1 cellular context compared by ENCODE assay signal in genomic region chr11:74479340-74480123, GRCh38.
TF ChIP-seq lines count a peak whose summit lies in the region.

No MANE protein-coding gene starts in this region.

TF ChIP-seq in K562, 482 proteins besides CTCF, POLR2A, EP300 and RAD21 (continued from another document and continues in another):
- 0 out of 2 replicates have a peak, but pooled peaks have one; percentile 24 for TF ChIP-seq ZNF592 (IDR thresholded peaks at IDR 0.05)
- TF ChIP-seq TAL1 (IDR thresholded peaks at IDR 0.05), result peak; percentile 51; the same call in 1 of the 2 replicates
- peak; percentile 91 for TF ChIP-seq ATF3 (IDR thresholded peaks at IDR 0.05)
- TF ChIP-seq ATF3 (CRISPR knock-in tag; conservative IDR thresholded peaks at IDR 0.05), result no peak
- peak; percentile 62 for TF ChIP-seq CBFA2T2 (conservative IDR thresholded peaks at IDR 0.05)
- peak; percentile 32; the same call in 1 of the 2 replicates for TF ChIP-seq IRF9 (tag; IDR thresholded peaks at IDR 0.05)
- no peak for TF ChIP-seq ZNF398 (CRISPR knock-in tag; IDR thresholded peaks at IDR 0.05)
- TF ChIP-seq GTF3C2 (IDR thresholded peaks at IDR 0.05; ENCODE audit: borderline replicate concordance, extremely low read depth, insufficient read length), result no peak
- TF ChIP-seq ATF7 (IDR thresholded peaks at IDR 0.05), result 0 out of 2 replicates have a peak, but pooled peaks have one; percentile 25
- TF ChIP-seq NKRF (IDR thresholded peaks at IDR 0.05; ENCODE audit: borderline replicate concordance), result no peak
- TF ChIP-seq SMARCA4 (IDR thresholded peaks at IDR 0.05), result peak; percentile 22; the same call in 1 of the 2 replicates
- TF ChIP-seq ZNF436 (CRISPR knock-in tag; IDR thresholded peaks at IDR 0.05), result no peak
- no peak for TF ChIP-seq STAT6 (CRISPR knock-in tag; IDR thresholded peaks at IDR 0.05)
- no peak for TF ChIP-seq HES1 (IDR thresholded peaks at IDR 0.05; ENCODE audit: low read depth)
- 0 out of 2 replicates have a peak, but pooled peaks have one; percentile 12 for TF ChIP-seq NFIC (IDR thresholded peaks at IDR 0.05)
- TF ChIP-seq ZNF175 (CRISPR knock-in tag; IDR thresholded peaks at IDR 0.05; ENCODE audit: low read depth), result peak; percentile 49; the same call in 1 of the 2 replicates
- TF ChIP-seq PHTF2 (CRISPR knock-in tag; IDR thresholded peaks at IDR 0.05), result no peak
- peak; percentile 58 to 59; a peak in 3 of 4 replicates for TF ChIP-seq KDM1A (IDR thresholded peaks at IDR 0.05)
- TF ChIP-seq GATAD2B (IDR thresholded peaks at IDR 0.05; ENCODE audit: borderline replicate concordance), result no peak
- TF ChIP-seq MAFF (IDR thresholded peaks at IDR 0.05; ENCODE audit: low read length), result no peak
- peak; percentile 94 for TF ChIP-seq CEBPB (tag; IDR thresholded peaks at IDR 0.05)
